ENCODE assay signal across 24 cellular contexts in the genomic region with DNA sequence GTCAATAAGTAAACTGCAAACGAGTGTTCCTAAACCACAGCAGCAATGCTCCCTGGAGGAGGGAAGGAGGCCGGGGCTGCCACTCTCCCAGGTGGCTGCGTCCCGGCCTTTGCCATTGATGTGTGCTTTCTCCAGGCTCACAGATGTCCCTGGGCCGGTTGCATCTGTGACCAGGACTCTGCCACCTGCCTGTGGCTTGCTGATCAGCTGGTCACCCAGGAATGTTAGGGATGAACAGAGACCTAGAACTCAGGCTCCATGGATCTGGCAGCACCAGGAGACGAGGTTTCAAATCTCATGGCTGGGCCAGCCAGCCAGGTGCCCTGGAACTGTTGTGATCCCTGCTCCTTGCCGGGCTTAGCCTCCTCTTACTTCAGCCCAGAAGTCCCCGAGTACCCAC.
"Had no signal": no experiment of that assay in that cellular context is flagged by ENCODE, and none has a peak within 500 bp of the region (broad histone marks: within the 10 kb centered on the region; RNA-seq: fewer than 3 reads in every experiment).

No MANE protein-coding gene starts in this region.

- H3K4me2 ChIP-seq: smooth muscle cell had no signal

- H3K4me3 Mint-ChIP-seq: activated naive CD8-positive, alpha-beta T cell; central memory CD8-positive, alpha-beta T cell; naive B cell; T-helper 2 cell treated with Interferon-gamma antibody and Interleukin-4, amounts not matched to agents 5 μg/mL and 100 μg/mL, for 36 hours had no signal

- H3K27me3 ChIP-seq: gastroesophageal sphincter, tibial nerve had no signal

- H3K27ac ChIP-seq: parathyroid adenoma, psoas muscle, VCaP had no signal

- DNase-seq: activated CD4-positive, alpha-beta T cell treated with anti-CD3 and anti-CD28 coated beads for 48 hours; activated CD4-positive, alpha-beta T cell treated with anti-CD3 and anti-CD28 coated beads, Interleukin-2, amount 50 U/mL, for 48 hours; activated CD8-positive, alpha-beta memory T cell treated with anti-CD3 and anti-CD28 coated beads for 24 hours; activated effector memory CD4-positive, alpha-beta T cell treated with Interleukin-2 at 50 U/mL for 16 hours; activated naive CD4-positive, alpha-beta T cell treated with Interleukin-2 at 50 U/mL for 16 hours; anterior cingulate cortex; dermis blood vessel endothelial cell; effector CD8-positive, alpha-beta T cell; hypothalamus; left ventricle myocardium superior; naive B cell; nucleus accumbens; psoas muscle; stimulated activated CD4-positive, alpha-beta T cell treated with anti-CD3 and anti-CD28 coated beads, Interleukin-15, amount 100 ng/mL, for 24 hours; stimulated activated naive CD4-positive, alpha-beta T cell treated with Interleukin-2 at 50 U/mL for 16 hours; T-helper 1 cell had no signal

- H3K9ac ChIP-seq: parathyroid adenoma had no signal

- H3K36me3 Mint-ChIP-seq: activated naive CD8-positive, alpha-beta T cell; naive B cell had no signal

- H3K9me3 Mint-ChIP-seq: central memory CD8-positive, alpha-beta T cell; T-helper 2 cell treated with Interferon-gamma antibody and Interleukin-4, amounts not matched to agents 5 μg/mL and 100 μg/mL, for 36 hours had no signal

- H3K79me2 ChIP-seq: parathyroid adenoma had no signal

- H3K9me3 ChIP-seq: gastroesophageal sphincter, psoas muscle, tibial nerve had no signal

- H3K4me3 ChIP-seq: gastroesophageal sphincter, psoas muscle, smooth muscle cell, tibial nerve had no signal

- H2AFZ ChIP-seq: parathyroid adenoma had no signal

- H3K36me3 ChIP-seq: gastroesophageal sphincter, tibial nerve had no signal

- H3K27ac Mint-ChIP-seq: activated naive CD8-positive, alpha-beta T cell; naive B cell; T-helper 2 cell treated with Interferon-gamma antibody and Interleukin-4, amounts not matched to agents 5 μg/mL and 100 μg/mL, for 36 hours had no signal
